ENCODE assay signal across 1 cellular context in the genomic region with DNA sequence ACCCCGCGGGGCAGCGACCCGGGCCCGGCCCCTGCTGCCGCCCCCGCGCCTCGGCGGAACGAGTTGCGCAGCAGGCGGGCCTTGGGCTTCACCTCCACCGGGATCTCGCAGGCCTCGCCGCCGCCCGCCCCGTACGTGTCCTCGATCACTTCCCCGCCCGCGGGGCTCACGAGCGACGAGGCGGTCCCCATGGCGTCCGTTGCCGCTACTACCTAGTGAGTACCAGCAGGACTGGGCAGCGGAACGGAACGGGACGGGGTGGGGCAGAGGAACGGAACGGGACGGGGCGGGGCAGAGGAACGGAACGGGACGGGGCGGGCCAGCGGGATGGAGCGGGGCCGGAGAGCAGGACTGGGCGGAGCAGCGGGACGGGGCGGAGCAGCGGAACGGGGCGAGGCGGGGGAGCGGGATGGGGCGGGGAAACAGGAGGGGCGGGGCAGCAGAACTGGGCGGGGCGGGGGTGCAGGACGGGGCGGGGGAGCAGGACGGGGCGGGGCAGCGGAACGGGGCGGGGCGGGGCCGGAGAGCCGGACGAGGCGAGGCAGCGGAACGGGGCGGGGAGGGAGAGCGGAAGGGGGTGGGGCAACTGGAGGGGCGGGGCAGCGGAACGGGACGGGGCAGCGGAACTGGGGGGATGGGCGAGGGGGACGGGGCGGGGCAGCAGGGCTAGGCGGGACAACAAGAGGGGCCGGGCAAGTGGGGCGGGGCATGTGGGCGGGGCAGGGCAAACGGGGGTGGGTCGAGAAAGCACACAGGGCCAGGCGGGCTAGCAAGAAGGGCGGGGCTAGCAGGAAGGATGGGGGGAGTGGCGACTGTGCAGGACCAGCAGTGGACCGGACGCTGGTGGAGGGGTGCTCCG.
TF ChIP-seq lines count a peak whose summit lies in the region.

A gene with protein sequence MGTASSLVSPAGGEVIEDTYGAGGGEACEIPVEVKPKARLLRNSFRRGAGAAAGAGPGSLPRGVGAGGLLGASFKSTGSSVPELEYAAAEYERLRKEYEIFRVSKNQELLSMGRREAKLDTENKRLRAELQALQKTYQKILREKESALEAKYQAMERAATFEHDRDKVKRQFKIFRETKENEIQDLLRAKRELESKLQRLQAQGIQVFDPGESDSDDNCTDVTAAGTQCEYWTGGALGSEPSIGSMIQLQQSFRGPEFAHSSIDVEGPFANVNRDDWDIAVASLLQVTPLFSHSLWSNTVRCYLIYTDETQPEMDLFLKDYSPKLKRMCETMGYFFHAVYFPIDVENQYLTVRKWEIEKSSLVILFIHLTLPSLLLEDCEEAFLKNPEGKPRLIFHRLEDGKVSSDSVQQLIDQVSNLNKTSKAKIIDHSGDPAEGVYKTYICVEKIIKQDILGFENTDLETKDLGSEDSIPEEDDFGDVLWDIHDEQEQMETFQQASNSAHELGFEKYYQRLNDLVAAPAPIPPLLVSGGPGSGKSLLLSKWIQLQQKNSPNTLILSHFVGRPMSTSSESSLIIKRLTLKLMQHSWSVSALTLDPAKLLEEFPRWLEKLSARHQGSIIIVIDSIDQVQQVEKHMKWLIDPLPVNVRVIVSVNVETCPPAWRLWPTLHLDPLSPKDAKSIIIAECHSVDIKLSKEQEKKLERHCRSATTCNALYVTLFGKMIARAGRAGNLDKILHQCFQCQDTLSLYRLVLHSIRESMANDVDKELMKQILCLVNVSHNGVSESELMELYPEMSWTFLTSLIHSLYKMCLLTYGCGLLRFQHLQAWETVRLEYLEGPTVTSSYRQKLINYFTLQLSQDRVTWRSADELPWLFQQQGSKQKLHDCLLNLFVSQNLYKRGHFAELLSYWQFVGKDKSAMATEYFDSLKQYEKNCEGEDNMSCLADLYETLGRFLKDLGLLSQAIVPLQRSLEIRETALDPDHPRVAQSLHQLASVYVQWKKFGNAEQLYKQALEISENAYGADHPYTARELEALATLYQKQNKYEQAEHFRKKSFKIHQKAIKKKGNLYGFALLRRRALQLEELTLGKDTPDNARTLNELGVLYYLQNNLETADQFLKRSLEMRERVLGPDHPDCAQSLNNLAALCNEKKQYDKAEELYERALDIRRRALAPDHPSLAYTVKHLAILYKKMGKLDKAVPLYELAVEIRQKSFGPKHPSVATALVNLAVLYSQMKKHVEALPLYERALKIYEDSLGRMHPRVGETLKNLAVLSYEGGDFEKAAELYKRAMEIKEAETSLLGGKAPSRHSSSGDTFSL (N-terminal part only) (minus strand): TSS at position 245 of the 859 bp plus-strand sequence. CDS start 54 bp downstream, at position 191.

TF ChIP-seq in endothelial cell of umbilical vein, 7 proteins besides CTCF, POLR2A, EP300 and RAD21 (continued from another document):
- TF ChIP-seq FOS (IDR thresholded peaks at IDR 0.05; ENCODE audit: borderline replicate concordance, insufficient read depth, low read length), result no peak
- TF ChIP-seq POLR2AphosphoS5 (IDR thresholded peaks at IDR 0.05; ENCODE audit: insufficient read depth, low read depth, low read length), result peak; percentile 85
